8 cellular contexts compared by ENCODE assay signal in genomic region chr4:128061566-128062536, GRCh38. TPM values are rescaled to one million over a fixed set of nuclear protein-coding genes. Genes with fewer than 3 reads are reported as not detected.
DNase-seq lines count a peak whose midpoint lies in the region; ATAC-seq and TF ChIP-seq lines count a peak whose summit lies in the region.

No MANE protein-coding gene starts in this region.

- peak overlapping the region; percentile 77 to 98 (median 96) for H3K27ac ChIP-seq in gastroesophageal sphincter
- H3K27ac ChIP-seq in neuronal stem cell (replicated peaks; ENCODE audit: low read length), result peak overlapping the region; percentile 90

- peak overlapping the region; percentile 90 for H3K4me2 ChIP-seq in neuronal stem cell (ENCODE audit: insufficient read depth, low read length, poor library complexity, severe bottlenecking)

- H2BK12ac ChIP-seq in neuronal stem cell (ENCODE audit: low read length), result no peak overlapping the region

- no peak for TF ChIP-seq CTCF in gastroesophageal sphincter (IDR thresholded peaks at IDR 0.05)

- peaks cover 5% of the 10 kb centered on the region for H3K79me1 ChIP-seq in neuronal stem cell (ENCODE audit: low read depth, low read length)

- TF ChIP-seq POLR2A in gastroesophageal sphincter (IDR thresholded peaks at IDR 0.05), result no peak

- H4K91ac ChIP-seq in neuronal stem cell (ENCODE audit: low read depth, low read length, poor library complexity), result no peak overlapping the region

- H3K14ac ChIP-seq in neuronal stem cell (ENCODE audit: low read length), result no peak overlapping the region

- no peak overlapping the region for H3K4ac ChIP-seq in neuronal stem cell (ENCODE audit: low read length)

- ATAC-seq in GM21576 (IDR thresholded peaks at IDR 0.05; ENCODE audit: unreplicated experiment), result peak; percentile 27
- ATAC-seq in gastroesophageal sphincter, result peak; percentile 30

- peak overlapping the region; percentile 54 for H2BK5ac ChIP-seq in neuronal stem cell (ENCODE audit: low read length)

- H3K27me3 ChIP-seq in gastroesophageal sphincter (no peaks in the 10 kb centered on the region), neuronal stem cell (ENCODE audit: control insufficient read depth in 3 of 3, insufficient read depth in 3 of 3, low read depth in 1 of 3, low read length in 3 of 3) (no peaks in the 10 kb centered on the region)

- H2AFZ ChIP-seq in neuronal stem cell (ENCODE audit: low read length), result peak overlapping the region; percentile 94

- H3K4me1 ChIP-seq in gastroesophageal sphincter, result peaks cover 0 to 29% (median 6%) of the 10 kb centered on the region in 3 donors
- peaks cover 0 to 1% of the 10 kb centered on the region in 2 donors for H3K4me1 ChIP-seq in neuronal stem cell (ENCODE audit: control insufficient read depth in 2 of 2, insufficient read depth in 1 of 2, low read depth in 1 of 2, low read length in 2 of 2)

- WGBS in gastroesophageal sphincter (ENCODE audit: low coverage in 1 of 2), 2 donors, result 0 to 3% methylated on average over 6 to 7 of the region's 101 CpGs
- no CpG with 5 or more reads among the region's 101 CpGs for WGBS in neuronal stem cell (ENCODE audit: extremely low coverage in 2 of 2, insufficient read length in 2 of 2, insufficient replicate concordance in 1 of 2), 2 donors

- peak overlapping the region; percentile 81 for H2BK15ac ChIP-seq in neuronal stem cell (ENCODE audit: low read length)

- H3K18ac ChIP-seq in neuronal stem cell (ENCODE audit: low read length), result peak overlapping the region; percentile 98

- H3K9me3 ChIP-seq in gastroesophageal sphincter (no peaks in the 10 kb centered on the region), neuronal stem cell (replicated peaks in 1 of 2; ENCODE audit: control insufficient read depth in 2 of 2, insufficient read depth in 1 of 2, low read depth in 1 of 2, low read length in 2 of 2) (no peaks in the 10 kb centered on the region)

- H2AK5ac ChIP-seq in neuronal stem cell (ENCODE audit: low read depth, low read length), result no peak overlapping the region

- H2BK120ac ChIP-seq in neuronal stem cell (ENCODE audit: low read depth, low read length), result peak overlapping the region; percentile 87

- peak overlapping the region; percentile 43 for H4K8ac ChIP-seq in neuronal stem cell (ENCODE audit: low read depth, low read length)

- peak overlapping the region; percentile 98 for H3K9ac ChIP-seq in neuronal stem cell (ENCODE audit: low read depth, low read length, poor library complexity)

- DNase-seq in DMS79 treated with DMSO at 0.1 percent for 48 hours (lab: John Stamatoyannopoulos, UW), result peak; percentile 17
- peak; percentile 32 for DNase-seq in HuH-7.5 (ENCODE audit: low spot score)
- peak; percentile 72 for DNase-seq in RPMI8226
- peak; percentile 39 for DNase-seq in activated gamma-delta T cell treated with anti-CD3 and anti-CD28 coated beads, Interleukin-2, amount 50 U/mL, for 16 hours (ENCODE audit: low read depth)
- peak; percentile 52 for DNase-seq in neuronal stem cell (ENCODE audit: low spot score)
- DNase-seq in stromal cell of bone marrow (ENCODE audit: low read depth), result peak; percentile 12

- H3K23ac ChIP-seq in neuronal stem cell (ENCODE audit: low read depth, low read length, poor library complexity), result peak overlapping the region; percentile 99

- H3K4me3 ChIP-seq in gastroesophageal sphincter (peak overlapping the region; percentile 56 to 93), neuronal stem cell (ENCODE audit: low read length in 2 of 2) (peak overlapping the region; percentile 64 to 81)

- no peak for TF ChIP-seq EP300 in gastroesophageal sphincter (IDR thresholded peaks at IDR 0.05)

- no peaks in the 10 kb centered on the region for H3K36me3 ChIP-seq in gastroesophageal sphincter
- no peaks in the 10 kb centered on the region for H3K36me3 ChIP-seq in neuronal stem cell (replicated peaks in 1 of 2; ENCODE audit: control insufficient read depth in 2 of 2, insufficient read depth in 2 of 2, low read length in 2 of 2)

RNA-seq across cellular contexts. Expression of gene LARP1B, which starts 0.7 kb away (rescaled TPM):
- total RNA-seq in gastroesophageal sphincter, result 10 to 100 TPM; 18.5 to 33.2 (median 26.4) TPM
- 17.8 TPM for polyA plus RNA-seq in neuronal stem cell (2013, experiment 1 of 2)
- polyA plus RNA-seq in neuronal stem cell (2013, experiment 2 of 2), result 17.3 TPM

Comparison
In these comparisons a context has a peak if more than half of its experiments do, and no peak if none do; other contexts are left out.
1. Peak in every context shown above with its lines: DNase-seq, ATAC-seq, H3K4me3 ChIP-seq and H3K27ac ChIP-seq.
2. DNase-seq: peak in every context shown above with its lines; median percentile 72 in RPMI8226; 52 in neuronal stem cell; 39 in activated gamma-delta T cell treated with anti-CD3 and anti-CD28 coated beads, Interleukin-2, amount 50 U/mL, for 16 hours; 32 in HuH-7.5; 17 in DMS79 treated with DMSO at 0.1 percent for 48 hours; 12 in stromal cell of bone marrow.